Comparison of ENCODE assay signal across 11 cellular contexts in the genomic region with DNA sequence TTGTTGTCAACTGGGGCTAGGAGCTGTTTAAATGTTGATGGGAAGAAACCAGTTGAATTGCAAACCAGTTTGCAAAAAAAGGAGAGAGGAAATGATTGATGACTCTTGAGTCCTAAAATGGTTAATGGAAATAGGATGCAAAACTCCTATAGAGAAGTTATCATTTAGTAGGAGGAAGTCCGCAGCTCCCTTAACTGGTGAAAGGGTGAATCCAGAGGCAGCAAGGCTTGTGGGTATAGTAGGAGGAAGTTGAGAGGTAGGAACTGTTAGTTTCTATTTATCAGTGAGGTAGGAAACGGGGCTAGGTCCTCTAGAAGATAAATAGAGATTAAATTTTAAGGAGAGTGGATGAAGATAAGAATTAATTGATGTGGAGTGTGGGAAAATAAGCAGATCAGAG. TPM values are rescaled to one million over a fixed set of nuclear protein-coding genes. Genes with fewer than 3 reads are reported as not detected.
DNase-seq lines count a peak whose midpoint lies in the region; ATAC-seq and TF ChIP-seq lines count a peak whose summit lies in the region.
"Had no signal": no experiment of that assay in that cellular context is flagged by ENCODE, and none has a peak within 500 bp of the region (broad histone marks: within the 10 kb centered on the region; RNA-seq: fewer than 3 reads in every experiment).

No MANE protein-coding gene starts in this region.

- CTCF ChIA-PET in WTC11 (lab: Charles Lee), result no interaction called here

- ATAC-seq in WTC11, result no peak
- no peak for ATAC-seq in GM19351 (IDR thresholded peaks at IDR 0.05; ENCODE audit: unreplicated experiment)

- TF ChIP-seq CTCF in NB4 (IDR thresholded peaks at IDR 0.05; ENCODE audit: low read depth, low read length) (no peak), WTC11 (IDR thresholded peaks at IDR 0.05) (no peak), neutrophil (IDR thresholded peaks at IDR 0.05) (no peak)

- no peaks in the 10 kb centered on the region for H3K36me3 ChIP-seq in neutrophil
- H3K36me3 ChIP-seq: sigmoid colon, suprapubic skin had no signal

- no peaks in the 10 kb centered on the region for H3K27me3 Mint-ChIP-seq in WTC11 (ENCODE audit: low read depth)

- H3K9me3 ChIP-seq in neutrophil, result no peaks in the 10 kb centered on the region
- H3K9me3 ChIP-seq: sigmoid colon, suprapubic skin had no signal

- no peak for TF ChIP-seq POLR2A in NB4 (IDR thresholded peaks at IDR 0.05; ENCODE audit: extremely low read depth, insufficient read length)

- peak overlapping the region; percentile 71 for H3K27ac ChIP-seq in neutrophil
- H3K27ac ChIP-seq: RWPE1, sigmoid colon, suprapubic skin had no signal

- POLR2A ChIA-PET in WTC11 (lab: Charles Lee), result no interaction called here

- H3K36me3 Mint-ChIP-seq in WTC11, result peaks cover 2% of the 10 kb centered on the region

- H3K27ac Mint-ChIP-seq in WTC11, result peak overlapping the region; percentile 67

- H3K4me3 Mint-ChIP-seq in WTC11, result peak overlapping the region; percentile 15; the same call in 1 of the 2 replicates

- H3K4me1 ChIP-seq in neutrophil (ENCODE audit: control insufficient read depth in 1 of 2, insufficient read depth in 1 of 2, low read depth in 1 of 2, low read length in 1 of 2), result peaks cover 24 to 26% of the 10 kb centered on the region in 2 experiments

- H3K4me3 ChIP-seq in NB4 (ENCODE audit: low read depth, low read length), result no peak overlapping the region
- peak overlapping the region in 1 of 2 experiments; percentile 1 for H3K4me3 ChIP-seq in neutrophil (ENCODE audit: low read depth in 1 of 2, low read length in 1 of 2)
- H3K4me3 ChIP-seq: sigmoid colon, suprapubic skin had no signal

- H3K4me1 Mint-ChIP-seq in WTC11, result peaks cover 46% of the 10 kb centered on the region

- no peaks in the 10 kb centered on the region for H3K27me3 ChIP-seq in neutrophil
- H3K27me3 ChIP-seq: sigmoid colon, suprapubic skin had no signal

- H3K9me3 Mint-ChIP-seq in WTC11, result no peaks in the 10 kb centered on the region; the same call in 1 of the 2 replicates

- DNase-seq in GDM1 (lab: John Stamatoyannopoulos, UW), result peak; percentile 9
- peak; percentile 58 for DNase-seq in NB4 (ENCODE audit: low read depth)
- no peak for DNase-seq in WTC11 (ENCODE audit: low spot score)
- no peak for DNase-seq in retina
- no peak for DNase-seq in activated CD4-positive, CD25-positive, alpha-beta regulatory T cell treated with anti-CD3 and anti-CD28 coated beads, Interleukin-2, amount 50 U/mL, for 72 hours
- DNase-seq: anterior cingulate cortex, sigmoid colon had no signal

TF ChIP-seq in WTC11, 78 proteins besides CTCF, POLR2A, EP300 and RAD21:
- TF ChIP-seq, protein P1, sequence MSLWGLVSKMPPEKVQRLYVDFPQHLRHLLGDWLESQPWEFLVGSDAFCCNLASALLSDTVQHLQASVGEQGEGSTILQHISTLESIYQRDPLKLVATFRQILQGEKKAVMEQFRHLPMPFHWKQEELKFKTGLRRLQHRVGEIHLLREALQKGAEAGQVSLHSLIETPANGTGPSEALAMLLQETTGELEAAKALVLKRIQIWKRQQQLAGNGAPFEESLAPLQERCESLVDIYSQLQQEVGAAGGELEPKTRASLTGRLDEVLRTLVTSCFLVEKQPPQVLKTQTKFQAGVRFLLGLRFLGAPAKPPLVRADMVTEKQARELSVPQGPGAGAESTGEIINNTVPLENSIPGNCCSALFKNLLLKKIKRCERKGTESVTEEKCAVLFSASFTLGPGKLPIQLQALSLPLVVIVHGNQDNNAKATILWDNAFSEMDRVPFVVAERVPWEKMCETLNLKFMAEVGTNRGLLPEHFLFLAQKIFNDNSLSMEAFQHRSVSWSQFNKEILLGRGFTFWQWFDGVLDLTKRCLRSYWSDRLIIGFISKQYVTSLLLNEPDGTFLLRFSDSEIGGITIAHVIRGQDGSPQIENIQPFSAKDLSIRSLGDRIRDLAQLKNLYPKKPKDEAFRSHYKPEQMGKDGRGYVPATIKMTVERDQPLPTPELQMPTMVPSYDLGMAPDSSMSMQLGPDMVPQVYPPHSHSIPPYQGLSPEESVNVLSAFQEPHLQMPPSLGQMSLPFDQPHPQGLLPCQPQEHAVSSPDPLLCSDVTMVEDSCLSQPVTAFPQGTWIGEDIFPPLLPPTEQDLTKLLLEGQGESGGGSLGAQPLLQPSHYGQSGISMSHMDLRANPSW (CRISPR knock-in tag; conservative IDR thresholded peaks at IDR 0.05; ENCODE audit: low read depth), result no peak
- TF ChIP-seq CREB1 (CRISPR knock-in tag; IDR thresholded peaks at IDR 0.05) (no peak), KAT7 (CRISPR knock-in tag; IDR thresholded peaks at IDR 0.05; ENCODE audit: borderline replicate concordance) (no peak), NFYB (CRISPR knock-in tag; conservative IDR thresholded peaks at IDR 0.05; ENCODE audit: low read depth) (no peak), SMAD4 (CRISPR knock-in tag; IDR thresholded peaks at IDR 0.05) (no peak), JUN (CRISPR knock-in tag; IDR thresholded peaks at IDR 0.05) (no peak), NR1H2 (CRISPR knock-in tag; IDR thresholded peaks at IDR 0.05) (no peak)
- TF ChIP-seq, protein P2, sequence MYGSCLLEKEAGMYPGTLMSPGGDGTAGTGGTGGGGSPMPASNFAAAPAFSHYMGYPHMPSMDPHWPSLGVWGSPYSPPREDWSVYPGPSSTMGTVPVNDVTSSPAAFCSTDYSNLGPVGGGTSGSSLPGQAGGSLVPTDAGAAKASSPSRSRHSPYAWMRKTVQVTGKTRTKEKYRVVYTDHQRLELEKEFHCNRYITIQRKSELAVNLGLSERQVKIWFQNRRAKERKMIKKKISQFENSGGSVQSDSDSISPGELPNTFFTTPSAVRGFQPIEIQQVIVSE (CRISPR knock-in tag; IDR thresholded peaks at IDR 0.05; ENCODE audit: borderline replicate concordance), result no peak
- TF ChIP-seq, protein P3, sequence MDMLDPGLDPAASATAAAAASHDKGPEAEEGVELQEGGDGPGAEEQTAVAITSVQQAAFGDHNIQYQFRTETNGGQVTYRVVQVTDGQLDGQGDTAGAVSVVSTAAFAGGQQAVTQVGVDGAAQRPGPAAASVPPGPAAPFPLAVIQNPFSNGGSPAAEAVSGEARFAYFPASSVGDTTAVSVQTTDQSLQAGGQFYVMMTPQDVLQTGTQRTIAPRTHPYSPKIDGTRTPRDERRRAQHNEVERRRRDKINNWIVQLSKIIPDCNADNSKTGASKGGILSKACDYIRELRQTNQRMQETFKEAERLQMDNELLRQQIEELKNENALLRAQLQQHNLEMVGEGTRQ (CRISPR knock-in tag; IDR thresholded peaks at IDR 0.05), result no peak
- TF ChIP-seq, protein P4, sequence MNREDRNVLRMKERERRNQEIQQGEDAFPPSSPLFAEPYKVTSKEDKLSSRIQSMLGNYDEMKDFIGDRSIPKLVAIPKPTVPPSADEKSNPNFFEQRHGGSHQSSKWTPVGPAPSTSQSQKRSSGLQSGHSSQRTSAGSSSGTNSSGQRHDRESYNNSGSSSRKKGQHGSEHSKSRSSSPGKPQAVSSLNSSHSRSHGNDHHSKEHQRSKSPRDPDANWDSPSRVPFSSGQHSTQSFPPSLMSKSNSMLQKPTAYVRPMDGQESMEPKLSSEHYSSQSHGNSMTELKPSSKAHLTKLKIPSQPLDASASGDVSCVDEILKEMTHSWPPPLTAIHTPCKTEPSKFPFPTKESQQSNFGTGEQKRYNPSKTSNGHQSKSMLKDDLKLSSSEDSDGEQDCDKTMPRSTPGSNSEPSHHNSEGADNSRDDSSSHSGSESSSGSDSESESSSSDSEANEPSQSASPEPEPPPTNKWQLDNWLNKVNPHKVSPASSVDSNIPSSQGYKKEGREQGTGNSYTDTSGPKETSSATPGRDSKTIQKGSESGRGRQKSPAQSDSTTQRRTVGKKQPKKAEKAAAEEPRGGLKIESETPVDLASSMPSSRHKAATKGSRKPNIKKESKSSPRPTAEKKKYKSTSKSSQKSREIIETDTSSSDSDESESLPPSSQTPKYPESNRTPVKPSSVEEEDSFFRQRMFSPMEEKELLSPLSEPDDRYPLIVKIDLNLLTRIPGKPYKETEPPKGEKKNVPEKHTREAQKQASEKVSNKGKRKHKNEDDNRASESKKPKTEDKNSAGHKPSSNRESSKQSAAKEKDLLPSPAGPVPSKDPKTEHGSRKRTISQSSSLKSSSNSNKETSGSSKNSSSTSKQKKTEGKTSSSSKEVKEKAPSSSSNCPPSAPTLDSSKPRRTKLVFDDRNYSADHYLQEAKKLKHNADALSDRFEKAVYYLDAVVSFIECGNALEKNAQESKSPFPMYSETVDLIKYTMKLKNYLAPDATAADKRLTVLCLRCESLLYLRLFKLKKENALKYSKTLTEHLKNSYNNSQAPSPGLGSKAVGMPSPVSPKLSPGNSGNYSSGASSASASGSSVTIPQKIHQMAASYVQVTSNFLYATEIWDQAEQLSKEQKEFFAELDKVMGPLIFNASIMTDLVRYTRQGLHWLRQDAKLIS (CRISPR knock-in tag; IDR thresholded peaks at IDR 0.05; ENCODE audit: borderline replicate concordance), result no peak
TF ChIP-seq in WTC11: peak in this region for 0.

RNA-seq across cellular contexts. Expression of a gene that starts 15.4 kb away (rescaled TPM):
- total RNA-seq in WTC11 (2021), result 86.0 to 89.5 TPM (median 89.3 TPM) in 3 replicates

RNA-seq across cellular contexts. Expression of a gene that starts 53.9 kb away (rescaled TPM):
- total RNA-seq in WTC11 (2021), result 3.1 to 4.9 TPM (median 4.4 TPM) in 3 replicates

Comparison
In these comparisons a context has a peak if more than half of its experiments do, and no peak if none do; other contexts are left out.
1. DNase-seq: peak in GDM1 (single experiment) and NB4 (single experiment); none in WTC11 (single experiment), retina (single experiment) and activated CD4-positive, CD25-positive, alpha-beta regulatory T cell treated with anti-CD3 and anti-CD28 coated beads, Interleukin-2, amount 50 U/mL, for 72 hours (single experiment).